In the genomic region with DNA sequence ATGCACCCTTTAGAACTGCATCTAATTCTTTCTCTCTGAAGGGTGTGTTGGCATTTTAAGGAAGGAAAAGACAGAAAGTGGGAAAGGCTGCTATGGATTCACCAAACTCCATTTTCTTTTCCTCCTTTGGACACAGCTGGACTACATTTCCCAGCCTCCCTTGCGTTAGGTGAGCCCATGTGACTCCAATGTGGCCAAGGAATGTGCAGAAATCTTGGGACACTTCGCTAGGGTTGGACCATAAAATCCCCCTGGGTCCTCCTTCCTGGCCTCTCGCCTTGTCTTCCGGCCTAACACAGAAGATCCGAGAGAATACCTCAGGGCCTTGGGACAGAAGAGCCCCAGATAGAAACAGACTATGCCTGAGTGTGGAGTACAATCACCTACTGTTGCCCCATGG, we compare ENCODE assay signal across 25 cellular contexts. TPM values are rescaled to one million over a fixed set of nuclear protein-coding genes. Genes with fewer than 3 reads are reported as not detected.
DNase-seq lines count a peak whose midpoint lies in the region; ATAC-seq, FAIRE-seq and TF ChIP-seq lines count a peak whose summit lies in the region.
"Had no signal": no experiment of that assay in that cellular context is flagged by ENCODE, and none has a peak within 500 bp of the region (broad histone marks: within the 10 kb centered on the region; RNA-seq: fewer than 3 reads in every experiment).

No MANE protein-coding gene starts in this region.

- in situ Hi-C loops in K562 (cut with MboI) = no loop called here

- FAIRE-seq in K562 (lab: Jason Lieb, UNC) = peak; percentile 81

- no peaks in the 10 kb centered on the region for H4K20me1 ChIP-seq in K562 (replicated peaks; ENCODE audit: control insufficient read depth, insufficient read depth, low read length)

- 4% methylated on average over 5 of the region's 5 CpGs for WGBS in K562 (ENCODE audit: insufficient coverage, low coverage, missing lambda C conversion rate)

- DNase-seq in ELF-1 (ENCODE audit: low read depth, low spot score) = peak; percentile 26
- DNase-seq in HT1080 (ENCODE audit: low read depth) = peak; percentile 72
- DNase-seq in K562 (ENCODE audit: extremely low read depth in 1 of 4, low spot score in 3 of 4) = peak; percentile 32 to 46 (median 38)
- peak; percentile 48 for DNase-seq in iPS DF 19.7 (ENCODE audit: low read depth, low spot score)
- DNase-seq in left colon = no peak
- DNase-seq in activated naive CD8-positive, alpha-beta T cell treated with anti-CD3 and anti-CD28 coated beads for 36 hours = no peak
- DNase-seq in DMS79 (lab: John Stamatoyannopoulos, UW) = no peak
- DNase-seq: activated CD4-positive, alpha-beta T cell treated with anti-CD3 and anti-CD28 coated beads for 4 hours; activated CD8-positive, alpha-beta memory T cell treated with anti-CD3 and anti-CD28 coated beads, Interleukin-2, amount 10 ng/mL, durations not matched to agents 7 days and 5 days; AML-193; body of pancreas; cortex of kidney; HFFc6; hypothalamus; NCI-H1436; stimulated activated CD4-positive, alpha-beta T cell treated with anti-CD3 and anti-CD28 coated beads, Interleukin-4, amount 100 ng/mL, for 24 hours; upper lobe of right lung had no signal

- H3K9ac ChIP-seq in K562 (ENCODE audit: insufficient read depth in 1 of 2, low read depth in 2 of 2, low read length in 2 of 2) = no peak overlapping the region

- no peaks in the 10 kb centered on the region; a peak in 1 of 5 replicates for H3K4me1 ChIP-seq in K562 (replicated peaks in 1 of 2; ENCODE audit: control insufficient read depth in 2 of 2, insufficient read depth in 2 of 2, low read length in 2 of 2)
- H3K4me1 ChIP-seq: Caco-2, upper lobe of right lung had no signal

- H3K27me3 ChIP-seq in K562 (ENCODE audit: control insufficient read depth in 2 of 2, insufficient read depth in 2 of 2, low read length in 2 of 2) = peaks cover 17 to 40% of the 10 kb centered on the region in 2 experiments; a peak in 4 of 5 replicates
- H3K27me3 ChIP-seq: body of pancreas, upper lobe of right lung had no signal

- CTCF ChIA-PET in K562 (lab: Yijun Ruan, JAX; ENCODE audit: low intra/inter-chr PET ratio) = no interaction called here

- POLR2A ChIA-PET in K562 (lab: Yijun Ruan, JAX) = interaction anchor here (1.3 kb wide), 1 partner anchor 10 kb away, joined by 3 read pairs; no protein-coding TSS in a partner anchor

- H3K4me3 Mint-ChIP-seq in activated naive CD8-positive, alpha-beta T cell treated with anti-CD3 and anti-CD28 coated beads for 36 hours = no peak overlapping the region
- H3K4me3 Mint-ChIP-seq: activated CD8-positive, alpha-beta memory T cell treated with anti-CD3 and anti-CD28 coated beads, Interleukin-2, amount 10 ng/mL, durations not matched to agents 7 days and 5 days; activated T-helper 17 cell treated with anti-CD3 and anti-CD28 coated beads, Interleukin-2, amount 50 U/mL, for 72 hours; HFFc6; neural crest cell had no signal

- TF ChIP-seq RAD21 in K562 (CRISPR knock-in tag; conservative IDR thresholded peaks at IDR 0.05 in 1 of 2, IDR thresholded peaks at IDR 0.05 in 1 of 2) = no peak

- H3K4me3 ChIP-seq in K562 = no peak overlapping the region
- H3K4me3 ChIP-seq: body of pancreas, SK-N-MC, upper lobe of right lung had no signal

- H3K4me2 ChIP-seq in K562 (ENCODE audit: insufficient read depth, low read length) = no peak overlapping the region

- H3K27me3 Mint-ChIP-seq in activated naive CD8-positive, alpha-beta T cell treated with anti-CD3 and anti-CD28 coated beads for 36 hours = peaks cover 4% of the 10 kb centered on the region

- no peaks in the 10 kb centered on the region for H3K9me3 ChIP-seq in K562 (replicated peaks; ENCODE audit: control insufficient read depth, insufficient read depth, low read depth, low read length)
- H3K9me3 ChIP-seq: body of pancreas, Caco-2, upper lobe of right lung had no signal

- intact Hi-C loops in K562 (cut with micrococcal nuclease) (no loop called here), left colon (cut with DNase I, micrococcal nuclease) (no loop called here)

- H3K4me1 Mint-ChIP-seq in activated naive CD8-positive, alpha-beta T cell treated with anti-CD3 and anti-CD28 coated beads for 36 hours = peaks cover 3% of the 10 kb centered on the region

- peak; percentile 89 for ATAC-seq in K562
- no peak for ATAC-seq in left colon
- ATAC-seq in HG03521 (IDR thresholded peaks at IDR 0.05; ENCODE audit: unreplicated experiment) = no peak
- ATAC-seq: activated CD8-positive, alpha-beta memory T cell treated with anti-CD3 and anti-CD28 coated beads, Interleukin-2, amount 10 ng/mL, durations not matched to agents 7 days and 5 days; activated T-helper 17 cell treated with anti-CD3 and anti-CD28 coated beads, Interleukin-2, amount 50 U/mL, for 72 hours; body of pancreas; upper lobe of right lung had no signal

- no peak overlapping the region for H3K27ac Mint-ChIP-seq in activated naive CD8-positive, alpha-beta T cell treated with anti-CD3 and anti-CD28 coated beads for 36 hours
- H3K27ac Mint-ChIP-seq: activated CD8-positive, alpha-beta memory T cell treated with anti-CD3 and anti-CD28 coated beads, Interleukin-2, amount 10 ng/mL, durations not matched to agents 7 days and 5 days; activated T-helper 17 cell treated with anti-CD3 and anti-CD28 coated beads, Interleukin-2, amount 50 U/mL, for 72 hours; HFFc6 had no signal

- H2AFZ ChIP-seq in K562 (ENCODE audit: low read depth, low read length) = peak overlapping the region; percentile 70

- no peaks in the 10 kb centered on the region for H3K9me1 ChIP-seq in K562 (ENCODE audit: control insufficient read depth, insufficient read depth, low read length)

- TF ChIP-seq CTCF in K562 (IDR thresholded peaks at IDR 0.05 in 2 of 3, conservative IDR thresholded peaks at IDR 0.05 in 1 of 3; ENCODE audit: insufficient read depth in 2 of 3, low read depth in 1 of 3, low read length in 3 of 3) = no peak

- no peaks in the 10 kb centered on the region for H3K9me3 Mint-ChIP-seq in activated naive CD8-positive, alpha-beta T cell treated with anti-CD3 and anti-CD28 coated beads for 36 hours
- H3K9me3 Mint-ChIP-seq: activated T-helper 17 cell treated with anti-CD3 and anti-CD28 coated beads, Interleukin-2, amount 50 U/mL, for 72 hours had no signal

- no peaks in the 10 kb centered on the region for H3K36me3 ChIP-seq in K562 (ENCODE audit: control insufficient read depth, insufficient read depth, low read length)
- H3K36me3 ChIP-seq: upper lobe of right lung had no signal

- BruUV-seq in K562 (replicated peaks; lab: Mats Ljungman, UMichigan) = no TSS peak

- H3K79me2 ChIP-seq in K562 (ENCODE audit: control insufficient read depth, insufficient read depth, low read length) = no peaks in the 10 kb centered on the region

- no peak for TF ChIP-seq POLR2A in K562 (conservative IDR thresholded peaks at IDR 0.05)

- H3K27ac ChIP-seq in K562 (ENCODE audit: extremely low read depth, low read depth, low read length) = no peak overlapping the region
- H3K27ac ChIP-seq: body of pancreas, SK-N-MC, upper lobe of right lung had no signal

- no peaks in the 10 kb centered on the region for H3K36me3 Mint-ChIP-seq in activated naive CD8-positive, alpha-beta T cell treated with anti-CD3 and anti-CD28 coated beads for 36 hours
- H3K36me3 Mint-ChIP-seq: activated CD8-positive, alpha-beta memory T cell treated with anti-CD3 and anti-CD28 coated beads, Interleukin-2, amount 10 ng/mL, durations not matched to agents 7 days and 5 days had no signal

- TF ChIP-seq EP300 in K562 (IDR thresholded peaks at IDR 0.05; ENCODE audit: low read length) = no peak

TF ChIP-seq in K562, 482 proteins besides CTCF, POLR2A, EP300 and RAD21 (continues in another document):
- TF ChIP-seq JUN (IDR thresholded peaks at IDR 0.05; ENCODE audit: borderline replicate concordance, low read depth, low read length) = no peak
- no peak for TF ChIP-seq JUN (CRISPR knock-in tag; IDR thresholded peaks at IDR 0.05; ENCODE audit: borderline replicate concordance)
- TF ChIP-seq SOX6 (IDR thresholded peaks at IDR 0.05) = no peak
- TF ChIP-seq EP400 (IDR thresholded peaks at IDR 0.05) = no peak
- TF ChIP-seq NFXL1 (CRISPR knock-in tag; IDR thresholded peaks at IDR 0.05) = no peak
- no peak for TF ChIP-seq ZNF274 (IDR thresholded peaks at IDR 0.05; ENCODE audit: borderline replicate concordance, low read depth, low read length)
- 0 out of 2 replicates have a peak, but pooled peaks have one; percentile 10 for TF ChIP-seq CREM (IDR thresholded peaks at IDR 0.05; ENCODE audit: low read depth)
- TF ChIP-seq, protein P1, sequence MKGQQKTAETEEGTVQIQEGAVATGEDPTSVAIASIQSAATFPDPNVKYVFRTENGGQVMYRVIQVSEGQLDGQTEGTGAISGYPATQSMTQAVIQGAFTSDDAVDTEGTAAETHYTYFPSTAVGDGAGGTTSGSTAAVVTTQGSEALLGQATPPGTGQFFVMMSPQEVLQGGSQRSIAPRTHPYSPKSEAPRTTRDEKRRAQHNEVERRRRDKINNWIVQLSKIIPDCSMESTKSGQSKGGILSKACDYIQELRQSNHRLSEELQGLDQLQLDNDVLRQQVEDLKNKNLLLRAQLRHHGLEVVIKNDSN (CRISPR knock-in tag; IDR thresholded peaks at IDR 0.05) = peak; percentile 84
- TF ChIP-seq RAD51 (IDR thresholded peaks at IDR 0.05; ENCODE audit: borderline replicate concordance, low read depth) = peak; percentile 83

RNA-seq across cellular contexts. Expression of a gene that starts 56.3 kb away (rescaled TPM):
- not detected in 2 replicates for total RNA-seq in HT1080 (2014; rRNA removed; shearing (Covaris generic))
- not detected in 2 replicates for polyA plus RNA-seq in HT1080 (2015; cell fraction: cytosol; rRNA removed)
- 0.14 and 0.17 TPM in 2 replicates for polyA plus RNA-seq in HT1080 (2015; cell fraction: nucleus; rRNA removed)
- not detected in 2 replicates for total RNA-seq in K562 (2011; cell fraction: chromatin; rRNA removed; ENCODE audit: low replicate concordance)
- not detected in 2 replicates for total RNA-seq in K562 (2011; cell fraction: nucleolus; rRNA removed)
- total RNA-seq in K562 (2011; cell fraction: nucleoplasm; rRNA removed) = not detected in 2 replicates
- total RNA-seq in K562 (2014; rRNA removed) (not detected in 2 replicates), K562 (2014; rRNA removed; fragmentation: Illumina TruSeq; extraction: Trizol) (not detected in 2 replicates), K562 (2015; rRNA removed; fragmentation: Illumina TruSeq; extraction: Trizol) (not detected in 2 replicates), K562 (2021) (not detected in 2 replicates), left colon (not detected)
- polyA plus RNA-seq in K562 (2011; rRNA removed) (not detected in 2 replicates), K562 (2014; fragmentation: Illumina TruSeq; extraction: Trizol) (not detected in 2 replicates), K562 (2014; fragmentation: Nextera tagmentation; extraction: Ambion mirVana) (not detected), K562 (2014; rRNA removed) (not detected in 2 replicates)
- not detected in 2 replicates for polyA plus RNA-seq in K562 (2011; cell fraction: cytosol; rRNA removed)
- not detected in 2 replicates for polyA plus RNA-seq in K562 (2011; cell fraction: nucleus; rRNA removed)
- not detected in 2 replicates for polyA plus RNA-seq in K562 (2012)
- not detected in 2 replicates for polyA minus RNA-seq in K562 (2011; rRNA and poly(A)+ RNA removed)
- not detected in 2 replicates for polyA minus RNA-seq in K562 (2011; cell fraction: cytosol; rRNA and poly(A)+ RNA removed)
- not detected in 2 replicates for polyA minus RNA-seq in K562 (2011; cell fraction: nucleus; rRNA and poly(A)+ RNA removed)
- not detected for total RNA-seq in activated naive CD8-positive, alpha-beta T cell treated with anti-CD3 and anti-CD28 coated beads for 36 hours
- total RNA-seq: activated CD8-positive, alpha-beta memory T cell treated with anti-CD3 and anti-CD28 coated beads, Interleukin-2, amount 10 ng/mL, durations not matched to agents 7 days and 5 days; activated T-helper 17 cell treated with anti-CD3 and anti-CD28 coated beads, Interleukin-2, amount 50 U/mL, for 72 hours; body of pancreas; Caco-2; HFFc6; M059J; mononuclear cell; pulmonary artery endothelial cell; upper lobe of right lung had no signal

Comparison
In these comparisons a context has a peak if more than half of its experiments do, and no peak if none do; other contexts are left out.
1. DNase-seq: peak in ELF-1 (single experiment), HT1080 (single experiment), K562 (4 of 4) and iPS DF 19.7 (single experiment); none in left colon (0 of 2), activated naive CD8-positive, alpha-beta T cell treated with anti-CD3 and anti-CD28 coated beads for 36 hours (single experiment) and DMS79 (single experiment).